8 cellular contexts compared by ENCODE assay signal in genomic region chr4:140595065-140595464, GRCh38. TPM values are rescaled to one million over a fixed set of nuclear protein-coding genes. Genes with fewer than 3 reads are reported as not detected.
A peak's percentile ranks its signal among the peaks of the same experiment; 100 is the strongest.
DNase-seq lines count a peak whose midpoint lies in the region; ATAC-seq and TF ChIP-seq lines count a peak whose summit lies in the region.

No MANE protein-coding gene starts in this region.

- TF ChIP-seq POLR2A in HCT116 (IDR thresholded peaks at IDR 0.05; ENCODE audit: borderline replicate concordance, extremely low read depth, insufficient read depth, insufficient read length) = no peak

- H3K4me3 ChIP-seq in DOHH2 (ENCODE audit: low read length) (no peak overlapping the region), HCT116 (replicated peaks in 1 of 2; ENCODE audit: low read depth in 1 of 2, low read length in 2 of 2) (no peak overlapping the region), fibroblast of villous mesenchyme (ENCODE audit: low read depth, low read length) (no peak overlapping the region)

- H3K36me3 Mint-ChIP-seq in type B pancreatic cell = no peaks in the 10 kb centered on the region

- H4K20me1 ChIP-seq in DOHH2 (ENCODE audit: control insufficient read depth, insufficient read depth, low read depth, low read length) (no peaks in the 10 kb centered on the region), HCT116 (ENCODE audit: insufficient read depth) (no peaks in the 10 kb centered on the region)

- DNase-seq in HCT116 (ENCODE audit: low read depth, low spot score) (peak; percentile 37), NCI-H526 (lab: John Stamatoyannopoulos, UW) (peak; percentile 52 to 71), fibroblast of villous mesenchyme (ENCODE audit: low read depth) (peak; percentile 18), type B pancreatic cell (ENCODE audit: extremely low spot score, unreplicated experiment) (no peak), HCEC 1CT (no peak), H4 (ENCODE audit: low spot score) (no peak)
- DNase-seq in activated naive CD4-positive, alpha-beta T cell (lab: John Stamatoyannopoulos, UW) = no peak

- H3K27me3 ChIP-seq in DOHH2 (ENCODE audit: control insufficient read depth, low read length) = peaks cover 7% of the 10 kb centered on the region
- H3K27me3 ChIP-seq in HCT116 (ENCODE audit: insufficient read depth, low read length) = no peaks in the 10 kb centered on the region

- POLR2A ChIA-PET in HCT116 (lab: Charles Lee) = no interaction called here

- intact Hi-C loops in HCT116 (cut with micrococcal nuclease) = loop anchor here (1.0 kb wide), 2 partner anchors 43 to 256 kb away; no protein-coding TSS in a partner anchor

- no peak overlapping the region for H3K27ac ChIP-seq in DOHH2 (ENCODE audit: low read depth, low read length)
- no peak overlapping the region for H3K27ac ChIP-seq in HCT116 (ENCODE audit: low read depth, low read length)

- no peaks in the 10 kb centered on the region for H3K9me3 ChIP-seq in DOHH2 (ENCODE audit: control insufficient read depth, insufficient read depth, low read length)
- no peaks in the 10 kb centered on the region for H3K9me3 ChIP-seq in HCT116 (ENCODE audit: control insufficient read depth in 1 of 2, insufficient read depth in 1 of 2, low read depth in 1 of 2, low read length in 2 of 2)

- no TSS peak for BruUV-seq in HCT116 (replicated peaks; lab: Mats Ljungman, UMichigan)

- H3F3A ChIP-seq in DOHH2 (ENCODE audit: control insufficient read depth, insufficient read depth) = no peaks in the 10 kb centered on the region

- RAD21 ChIA-PET in HCT116 (lab: Charles Lee; ENCODE audit: low non-redundant PET in 1 of 2, low total read pairs in 2 of 2, uncharacterized antibody in 2 of 2, unreplicated experiment in 2 of 2) = no interaction called here

- no peak overlapping the region for H3K27ac Mint-ChIP-seq in type B pancreatic cell

- H2AFZ ChIP-seq in HCT116 (ENCODE audit: low read depth, low read length, poor library complexity, severe bottlenecking) = no peak overlapping the region

- no peak overlapping the region for H3K4me3 Mint-ChIP-seq in type B pancreatic cell

- H3K9me2 ChIP-seq in DOHH2 (replicated peaks; ENCODE audit: control insufficient read depth, low read length) = no peaks in the 10 kb centered on the region
- H3K9me2 ChIP-seq in HCT116 (ENCODE audit: insufficient read depth) = no peaks in the 10 kb centered on the region

- CTCF ChIA-PET in HCT116 (lab: Charles Lee) = interaction anchor here (0.7 to 2.0 kb wide), 10 partner anchors 10 to 499 kb away, joined by 3 to 13 read pairs (median 3); no protein-coding TSS in a partner anchor

- TF ChIP-seq CTCF in DOHH2 (IDR thresholded peaks at IDR 0.05; ENCODE audit: low read depth, low read length, poor library complexity, severe bottlenecking) (peak; percentile 79), HCT116 (IDR thresholded peaks at IDR 0.05 in 2 of 3, conservative IDR thresholded peaks at IDR 0.05 in 1 of 3; ENCODE audit: borderline replicate concordance in 1 of 3, insufficient read depth in 1 of 3, low read depth in 2 of 3, low read length in 2 of 3) (peak; percentile 68 to 77 (median 72); a peak in 5 of 6 replicates), fibroblast of villous mesenchyme (IDR thresholded peaks at IDR 0.05; ENCODE audit: insufficient read depth, low read depth, low read length) (peak; percentile 44), type B pancreatic cell (conservative IDR thresholded peaks at IDR 0.05) (peak; percentile 53)

- no peaks in the 10 kb centered on the region for H3K36me3 ChIP-seq in DOHH2 (ENCODE audit: control insufficient read depth, low read length)
- H3K36me3 ChIP-seq in HCT116 (ENCODE audit: control insufficient read depth in 1 of 2, insufficient read depth in 2 of 2, low read length in 2 of 2) = no peaks in the 10 kb centered on the region

- peak; percentile 100 for ATAC-seq in HCT116

- no peaks in the 10 kb centered on the region for H3K4me1 ChIP-seq in DOHH2 (ENCODE audit: control insufficient read depth, low read length)
- H3K4me1 ChIP-seq in HCT116 (ENCODE audit: control insufficient read depth in 1 of 2, insufficient read depth in 2 of 2, low read length in 2 of 2) = 0 out of 4 replicates have a peak, but pooled peaks cover 0 to 4% of the 10 kb centered on the region in 2 experiments

- TF ChIP-seq RAD21 in HCT116 (IDR thresholded peaks at IDR 0.05; ENCODE audit: low read depth) = peak; percentile 76

- H3K4me1 Mint-ChIP-seq in type B pancreatic cell (ENCODE audit: unreplicated experiment) = no peaks in the 10 kb centered on the region

- H3K9me3 Mint-ChIP-seq in type B pancreatic cell = no peaks in the 10 kb centered on the region

- no peak overlapping the region for H3K9ac ChIP-seq in HCT116 (ENCODE audit: low read length)

- H3K27me3 Mint-ChIP-seq in type B pancreatic cell = peaks cover 15% of the 10 kb centered on the region

- H3K4me2 ChIP-seq in DOHH2 (ENCODE audit: low read length) (no peak overlapping the region), HCT116 (ENCODE audit: low read length) (no peak overlapping the region)

- H3K79me2 ChIP-seq in DOHH2 (ENCODE audit: control insufficient read depth, low read length) = no peaks in the 10 kb centered on the region
- H3K79me2 ChIP-seq in HCT116 (ENCODE audit: insufficient read depth, low read length) = no peaks in the 10 kb centered on the region

TF ChIP-seq in HCT116, 20 proteins besides CTCF, POLR2A, EP300 and RAD21 (continues in another document):
- no peak for TF ChIP-seq MAX (IDR thresholded peaks at IDR 0.05)
- no peak for TF ChIP-seq YY1 (IDR thresholded peaks at IDR 0.05; ENCODE audit: extremely low read depth, insufficient replicate concordance, low read depth, low read length)
- TF ChIP-seq ZNF274 (IDR thresholded peaks at IDR 0.05; ENCODE audit: low read depth, low read length) = no peak
- no peak for TF ChIP-seq EGR1 (IDR thresholded peaks at IDR 0.05; ENCODE audit: low read depth)
- no peak for TF ChIP-seq REST (IDR thresholded peaks at IDR 0.05; ENCODE audit: low read depth)
- TF ChIP-seq POLR2AphosphoS5 (IDR thresholded peaks at IDR 0.05; ENCODE audit: low read depth, low read length) = no peak
- no peak for TF ChIP-seq ATF3 (IDR thresholded peaks at IDR 0.05)
- TF ChIP-seq SIN3A (IDR thresholded peaks at IDR 0.05; ENCODE audit: low read depth) = no peak
- TF ChIP-seq FOSL1 (IDR thresholded peaks at IDR 0.05; ENCODE audit: low read depth) = no peak
- no peak for TF ChIP-seq SRF (IDR thresholded peaks at IDR 0.05; ENCODE audit: low read depth)
- TF ChIP-seq ZFX (IDR thresholded peaks at IDR 0.05) = no peak
- no peak for TF ChIP-seq EZH2 (IDR thresholded peaks at IDR 0.05)
- no peak for TF ChIP-seq JUND (IDR thresholded peaks at IDR 0.05)
- no peak for TF ChIP-seq CEBPB (IDR thresholded peaks at IDR 0.05; ENCODE audit: low read depth)
- no peak for TF ChIP-seq TCF7L2 (IDR thresholded peaks at IDR 0.05; ENCODE audit: borderline replicate concordance, extremely low read depth, insufficient read depth, insufficient read length)
- no peak for TF ChIP-seq SP1 (IDR thresholded peaks at IDR 0.05; ENCODE audit: low read depth)

RNA-seq across cellular contexts. Expression of gene UCP1, which starts 26.3 kb away (rescaled TPM):
- total RNA-seq in HCT116 (2021; ENCODE audit: unreplicated experiment) (not detected), fibroblast of villous mesenchyme (not detected in 2 replicates), type B pancreatic cell (ENCODE audit: low replicate concordance) (0.41 TPM in 1 of 2 replicates, not detected in the other)
- polyA plus RNA-seq in HCT116 (2012) = not detected in 2 replicates
- not detected in 2 replicates for total RNA-seq in H4 (2014; rRNA removed; shearing (Covaris generic))

Comparison
In these comparisons a context has a peak if more than half of its experiments do, and no peak if none do; other contexts are left out.
1. DNase-seq: peak in HCT116 (single experiment), NCI-H526 (2 of 2) and fibroblast of villous mesenchyme (single experiment); none in type B pancreatic cell (single experiment), activated naive CD4-positive, alpha-beta T cell (0 of 4), HCEC 1CT (single experiment) and H4 (single experiment).
2. Peak in every context shown above with its lines, with median percentiles within 50 percentile points of each other: CTCF ChIP-seq.